25 cellular contexts compared by ENCODE assay signal in genomic region chr2:54839526-54840255, GRCh38.
DNase-seq lines count a peak whose midpoint lies in the region; ATAC-seq, FAIRE-seq and TF ChIP-seq lines count a peak whose summit lies in the region.
"Had no signal": no experiment of that assay in that cellular context is flagged by ENCODE, and none has a peak within 500 bp of the region (broad histone marks: within the 10 kb centered on the region; RNA-seq: fewer than 3 reads in every experiment).

No MANE protein-coding gene starts in this region.

- peak; percentile 12 for DNase-seq in EH (ENCODE audit: low read depth)
- DNase-seq in PC-3: no peak
- peak; percentile 22 for DNase-seq in iPS-NIHi11 (ENCODE audit: low spot score)
- DNase-seq in psoas muscle: no peak
- no peak for DNase-seq in activated CD4-positive, alpha-beta T cell treated with anti-CD3 and anti-CD28 coated beads for 48 hours
- no peak for DNase-seq in pancreas
- DNase-seq in ecto neural progenitor cell (ENCODE audit: low spot score): no peak
- DNase-seq: activated CD4-positive, alpha-beta T cell treated with anti-CD3 and anti-CD28 coated beads, Interleukin-2, amount 50 U/mL, for 4 hours; activated CD8-positive, alpha-beta memory T cell treated with anti-CD3 and anti-CD28 coated beads, Interleukin-2, amount 50 U/mL, for 48 hours; aorta; CD4-positive, alpha-beta T cell; central memory CD4-positive, alpha-beta T cell; GM23248; Kasumi-1; mesenchymal stem cell; MV-4-11; naive B cell; NCI-H2227 treated with DMSO at 0.1 percent for 48 hours; NCI-H774; stimulated activated CD4-positive, alpha-beta T cell treated with anti-CD3 and anti-CD28 coated beads, Interleukin-4, amount 100 ng/mL, for 1 hour; stimulated activated naive CD4-positive, alpha-beta T cell; T1000 had no signal

- TF ChIP-seq CTCF in PC-3 (conservative IDR thresholded peaks at IDR 0.05; ENCODE audit: low read depth, low read length) (no peak), psoas muscle (IDR thresholded peaks at IDR 0.05) (no peak), pancreas (IDR thresholded peaks at IDR 0.05) (no peak)

- H2AFZ ChIP-seq in PC-3 (ENCODE audit: low read length): no peak overlapping the region

- H3K27ac ChIP-seq in PC-3 (ENCODE audit: low read length) (0 out of 2 replicates have a peak overlapping the region, but pooled peaks have one; percentile 6), psoas muscle (no peak overlapping the region), pancreas (no peak overlapping the region)
- H3K27ac ChIP-seq: GM23248 had no signal

- no peaks in the 10 kb centered on the region for H3K79me2 ChIP-seq in PC-3 (ENCODE audit: low read length)

- no peaks in the 10 kb centered on the region for H3F3A ChIP-seq in PC-3 (ENCODE audit: low read length, unreplicated experiment)

- POLR2A ChIA-PET in PC-3 (lab: Charles Lee; ENCODE audit: unreplicated experiment): no interaction called here

- WGBS in psoas muscle, 3 donors: 58 to 71% (median 60%) methylated on average over 5 of the region's 5 CpGs
- 90 to 91% methylated on average over 5 of the region's 5 CpGs for WGBS in pancreas, 2 donors

- no peaks in the 10 kb centered on the region for H3K9me2 ChIP-seq in PC-3 (replicated peaks; ENCODE audit: low read length)

- no peak for ATAC-seq in PC-3
- ATAC-seq in psoas muscle: peak in 3 of 4 donors; percentile 39 to 56 (median 40)
- ATAC-seq in HG02763 (IDR thresholded peaks at IDR 0.05; ENCODE audit: unreplicated experiment): no peak
- no peak for ATAC-seq in pancreas
- ATAC-seq: activated T-helper 17 cell treated with anti-CD3 and anti-CD28 coated beads, Interleukin-2, amount 50 U/mL, for 72 hours had no signal

- H3K27me3 ChIP-seq in PC-3 (ENCODE audit: low read length) (no peaks in the 10 kb centered on the region), psoas muscle (ENCODE audit: insufficient read depth in 3 of 3, low read length in 2 of 3) (no peaks in the 10 kb centered on the region), pancreas (no peaks in the 10 kb centered on the region)

- no peak overlapping the region for H3K9ac ChIP-seq in PC-3 (ENCODE audit: low read length)
- H3K9ac ChIP-seq: GM23248 had no signal

- H3K4me3 ChIP-seq in PC-3 (ENCODE audit: low read length) (no peak overlapping the region), psoas muscle (no peak overlapping the region), pancreas (no peak overlapping the region)
- H3K4me3 ChIP-seq: GM23248 had no signal

- no peak for FAIRE-seq in pancreas (lab: Jason Lieb, UNC)
- FAIRE-seq: G401.6 had no signal

- H4K20me1 ChIP-seq in PC-3 (ENCODE audit: low read length): no peaks in the 10 kb centered on the region

- peaks cover 4% of the 10 kb centered on the region; the same call in 1 of the 2 replicates for H3K4me1 ChIP-seq in PC-3 (ENCODE audit: insufficient read depth, low read length)
- no peaks in the 10 kb centered on the region for H3K4me1 ChIP-seq in psoas muscle
- no peaks in the 10 kb centered on the region for H3K4me1 ChIP-seq in pancreas

- no peaks in the 10 kb centered on the region for H3K9me3 ChIP-seq in PC-3 (ENCODE audit: low read length)
- H3K9me3 ChIP-seq in psoas muscle: no peaks in the 10 kb centered on the region
- H3K9me3 ChIP-seq in pancreas: no peaks in the 10 kb centered on the region

- no peak overlapping the region for H3K4me2 ChIP-seq in PC-3 (ENCODE audit: low read length)

- intact Hi-C loops in PC-3 (cut with micrococcal nuclease) (loop anchor here (2.0 to 10.0 kb wide), 3 partner anchors 67 to 725 kb away; partner anchors contain the start of gene ACYP2), psoas muscle (cut with DNase I) (loop anchor here (2.0 to 10.0 kb wide), 4 partner anchors 115 to 733 kb away; no protein-coding TSS in a partner anchor), pancreas (cut with DNase I) (no loop called here)

- CTCF ChIA-PET in PC-3 (lab: Charles Lee): interaction anchor here (0.7 to 1.3 kb wide), 2 partner anchors 82 to 111 kb away, joined by 3 to 4 read pairs; no protein-coding TSS in a partner anchor

- H3K36me3 ChIP-seq in PC-3 (ENCODE audit: low read depth, low read length): no peaks in the 10 kb centered on the region
- H3K36me3 ChIP-seq in psoas muscle (ENCODE audit: insufficient read depth in 1 of 2, low read depth in 1 of 2): no peaks in the 10 kb centered on the region
- no peaks in the 10 kb centered on the region for H3K36me3 ChIP-seq in pancreas

- no TSS peak for BruUV-seq in PC-3 (replicated peaks; lab: Mats Ljungman, UMichigan)

Comparison
In these comparisons a context has a peak if more than half of its experiments do, and no peak if none do; other contexts are left out.
1. DNase-seq: peak in EH (single experiment) and iPS-NIHi11 (single experiment); none in PC-3 (single experiment), psoas muscle (0 of 2), activated CD4-positive, alpha-beta T cell treated with anti-CD3 and anti-CD28 coated beads for 48 hours (single experiment), pancreas (0 of 6) and ecto neural progenitor cell (single experiment).
2. ATAC-seq: peak in psoas muscle (3 of 4); none in PC-3 (single experiment), HG02763 (single experiment) and pancreas (0 of 4).
3. intact Hi-C loops: an anchor here in PC-3 (2.0 to 10.0 kb wide) and psoas muscle (2.0 to 10.0 kb wide); none called in pancreas.